In genomic region chr3:149605902-149606301, GRCh38 we compare ENCODE assay signal across 1 cellular context.
TF ChIP-seq lines count a peak whose summit lies in the region.

No MANE protein-coding gene starts in this region.

TF ChIP-seq in GM23338, 12 proteins besides CTCF, POLR2A, EP300 and RAD21 (continued from another document):
- TF ChIP-seq ETS1 (IDR thresholded peaks at IDR 0.05), result no peak
